10 cellular contexts compared by ENCODE assay signal in genomic region chr3:31106204-31106603, GRCh38.
DNase-seq lines count a peak whose midpoint lies in the region; ATAC-seq, FAIRE-seq and TF ChIP-seq lines count a peak whose summit lies in the region.
"Had no signal": no experiment of that assay in that cellular context is flagged by ENCODE, and none has a peak within 500 bp of the region (broad histone marks: within the 10 kb centered on the region; RNA-seq: fewer than 3 reads in every experiment).

No MANE protein-coding gene starts in this region.

- CTCF ChIA-PET in HepG2 (lab: Yijun Ruan, JAX; ENCODE audit: low intra/inter-chr PET ratio, low total read pairs), result no interaction called here
- CTCF ChIA-PET in RWPE1 (lab: Yijun Ruan, JAX), result no interaction called here

- TF ChIP-seq CTCF in HepG2 (CRISPR knock-in tag; IDR thresholded peaks at IDR 0.05), result peak; percentile 45
- no peak for TF ChIP-seq CTCF in right lobe of liver (IDR thresholded peaks at IDR 0.05)
- peak; percentile 32 for TF ChIP-seq CTCF in RWPE1 (conservative IDR thresholded peaks at IDR 0.05; ENCODE audit: low read depth)
- TF ChIP-seq CTCF in fibroblast of pulmonary artery (IDR thresholded peaks at IDR 0.05; ENCODE audit: low read length, missing control alignments), result no peak

- POLR2A ChIA-PET in HepG2 (lab: Yijun Ruan, JAX), result no interaction called here
- POLR2A ChIA-PET in RWPE1 (lab: Yijun Ruan, JAX; ENCODE audit: low non-redundant PET), result no interaction called here

- no peak overlapping the region for H3K4me3 ChIP-seq in HepG2 (replicated peaks in 1 of 3; ENCODE audit: insufficient read depth in 1 of 3, low read depth in 2 of 3, low read length in 3 of 3)
- H3K4me3 ChIP-seq in right lobe of liver, result no peak overlapping the region
- no peak overlapping the region for H3K4me3 ChIP-seq in fibroblast of pulmonary artery (replicated peaks; ENCODE audit: low read depth, low read length)
- H3K4me3 ChIP-seq: BLaER1 treated with 17β-estradiol and CSF1 and Interleukin-3, amounts not matched to agents 10 nM and 100 nM had no signal

- WGBS in HepG2 (ENCODE audit: low lambda C conversion rate), result 0% methylated on average over 2 of the region's 2 CpGs
- 80% methylated on average over 2 of the region's 2 CpGs for WGBS in right lobe of liver (ENCODE audit: insufficient coverage, low coverage, low lambda C conversion rate, missing lambda C conversion rate)

- no peaks in the 10 kb centered on the region for H3K36me3 ChIP-seq in HepG2 (replicated peaks in 1 of 2; ENCODE audit: control insufficient read depth in 1 of 2, insufficient read depth in 2 of 2, low read length in 2 of 2)
- no peaks in the 10 kb centered on the region for H3K36me3 ChIP-seq in right lobe of liver
- H3K36me3 ChIP-seq: BLaER1 treated with 17β-estradiol and CSF1 and Interleukin-3, amounts not matched to agents 10 nM and 100 nM had no signal

- H3K4me1 Mint-ChIP-seq in activated T-cell treated with anti-CD3 and anti-CD28 coated beads, Interleukin-2, amount 50 U/mL, for 4 hours (ENCODE audit: low read depth), result peaks cover 37% of the 10 kb centered on the region

- TF ChIP-seq RAD21 in HepG2 (CRISPR knock-in tag; IDR thresholded peaks at IDR 0.05), result no peak

- no peak for TF ChIP-seq EP300 in HepG2 (IDR thresholded peaks at IDR 0.05; ENCODE audit: low read depth in 2 of 2, low read length in 2 of 2)
- no peak for TF ChIP-seq EP300 in HepG2 (CRISPR knock-in tag; IDR thresholded peaks at IDR 0.05; ENCODE audit: borderline replicate concordance)

- no peaks in the 10 kb centered on the region for H3K4me1 ChIP-seq in HepG2 (ENCODE audit: insufficient read depth, low read length)
- H3K4me1 ChIP-seq in right lobe of liver, result no peaks in the 10 kb centered on the region

- BruUV-seq in HepG2 (replicated peaks; lab: Mats Ljungman, UMichigan), result no TSS peak

- H3K4me3 Mint-ChIP-seq in activated T-cell treated with anti-CD3 and anti-CD28 coated beads, Interleukin-2, amount 50 U/mL, for 4 hours, result no peak overlapping the region

- H3K9me3 Mint-ChIP-seq in activated T-cell treated with anti-CD3 and anti-CD28 coated beads, Interleukin-2, amount 50 U/mL, for 4 hours, result peaks cover 5% of the 10 kb centered on the region

- no peaks in the 10 kb centered on the region for H3K9me3 ChIP-seq in HepG2 (ENCODE audit: low read length)
- H3K9me3 ChIP-seq in right lobe of liver, result no peaks in the 10 kb centered on the region

- FAIRE-seq in HepG2 (lab: Jason Lieb, UNC), result no peak

- ATAC-seq in HepG2 (peak; percentile 44; the same call in 2 of the 3 replicates), right lobe of liver (no peak)
- ATAC-seq in activated T-cell treated with anti-CD3 and anti-CD28 coated beads, Interleukin-2, amount 50 U/mL, for 4 hours, result no peak

- no peak overlapping the region for H2AFZ ChIP-seq in HepG2 (ENCODE audit: low read length)

- H3K27ac ChIP-seq in HepG2 (ENCODE audit: extremely low read length, insufficient read depth, low read length), result no peak overlapping the region
- no peak overlapping the region for H3K27ac ChIP-seq in right lobe of liver
- H3K27ac ChIP-seq in RWPE1, result no peak overlapping the region

- DNase-seq in HepG2 (ENCODE audit: low spot score) (peak; percentile 3), right lobe of liver (no peak), RWPE1 (ENCODE audit: low spot score) (peak; percentile 70), fibroblast of pulmonary artery (ENCODE audit: low read depth) (peak; percentile 73), ureter (ENCODE audit: low spot score) (peak; percentile 46), hypothalamus (lab: John Stamatoyannopoulos, UW) (no peak)
- DNase-seq in activated T-cell treated with anti-CD3 and anti-CD28 coated beads, Interleukin-2, amount 50 U/mL, for 4 hours, result no peak
- no peak for DNase-seq in stimulated activated CD4-positive, alpha-beta T cell treated with anti-CD3 and anti-CD28 coated beads, Interleukin-4, amount 100 ng/mL, for 4 hours
- DNase-seq: occipital lobe had no signal

- H4K20me1 ChIP-seq in HepG2 (ENCODE audit: insufficient read depth, low read length), result no peaks in the 10 kb centered on the region
- H4K20me1 ChIP-seq: BLaER1 treated with 17β-estradiol and CSF1 and Interleukin-3, amounts not matched to agents 10 nM and 100 nM had no signal

- H3K27me3 ChIP-seq in HepG2 (ENCODE audit: control insufficient read depth in 1 of 2, insufficient read depth in 2 of 2, low read length in 2 of 2) (no peaks in the 10 kb centered on the region), right lobe of liver (no peaks in the 10 kb centered on the region)
- H3K27me3 ChIP-seq: BLaER1 treated with 17β-estradiol and CSF1 and Interleukin-3, amounts not matched to agents 10 nM and 100 nM had no signal

- H3K27me3 Mint-ChIP-seq in activated T-cell treated with anti-CD3 and anti-CD28 coated beads, Interleukin-2, amount 50 U/mL, for 4 hours (ENCODE audit: low read depth), result no peaks in the 10 kb centered on the region

- H3K4me2 ChIP-seq in HepG2 (ENCODE audit: low read depth, low read length), result no peak overlapping the region

- no peaks in the 10 kb centered on the region for H3K36me3 Mint-ChIP-seq in activated T-cell treated with anti-CD3 and anti-CD28 coated beads, Interleukin-2, amount 50 U/mL, for 4 hours (ENCODE audit: insufficient read depth)

- intact Hi-C loops in HepG2 (cut with micrococcal nuclease; ENCODE audit: unreplicated experiment) (no loop called here), right lobe of liver (cut with DNase I) (no loop called here)

- TF ChIP-seq POLR2A in HepG2 (IDR thresholded peaks at IDR 0.05; ENCODE audit: insufficient read depth in 1 of 2, low read depth in 2 of 2, low read length in 2 of 2), result no peak
- no peak for TF ChIP-seq POLR2A in right lobe of liver (IDR thresholded peaks at IDR 0.05)

- in situ Hi-C loops in HepG2 (cut with HindIII; ENCODE audit: extremely low pct_ligation_motif_present, low pct_unique_long_range_greater_than_20kb), result no loop called here

- no peak overlapping the region for H3K9ac ChIP-seq in HepG2 (ENCODE audit: insufficient read depth, low read depth, low read length)
- H3K9ac ChIP-seq: BLaER1 treated with 17β-estradiol and CSF1 and Interleukin-3, amounts not matched to agents 10 nM and 100 nM had no signal

- H3K79me2 ChIP-seq in HepG2 (ENCODE audit: insufficient read depth, low read length), result no peaks in the 10 kb centered on the region

TF ChIP-seq in HepG2, 621 proteins besides CTCF, POLR2A, EP300 and RAD21:
- TF ChIP-seq ZBTB3 (CRISPR knock-in tag; IDR thresholded peaks at IDR 0.05; ENCODE audit: borderline replicate concordance, low read depth) (no peak), AGO1 (IDR thresholded peaks at IDR 0.05; ENCODE audit: low read depth, low read length, poor library complexity, severe bottlenecking) (no peak), STAG1 (CRISPR knock-in tag; IDR thresholded peaks at IDR 0.05) (peak; percentile 41; the same call in 1 of the 2 replicates), ZNF207 (IDR thresholded peaks at IDR 0.05; ENCODE audit: borderline replicate concordance) (no peak)
TF ChIP-seq in HepG2: peak in this region for 1.

Comparison
In these comparisons a context has a peak if more than half of its experiments do, and no peak if none do; other contexts are left out.
1. DNase-seq: peak in HepG2 (single experiment), RWPE1 (single experiment), fibroblast of pulmonary artery (single experiment) and ureter (single experiment); none in right lobe of liver (0 of 3), activated T-cell treated with anti-CD3 and anti-CD28 coated beads, Interleukin-2, amount 50 U/mL, for 4 hours (single experiment), hypothalamus (0 of 51) and stimulated activated CD4-positive, alpha-beta T cell treated with anti-CD3 and anti-CD28 coated beads, Interleukin-4, amount 100 ng/mL, for 4 hours (0 of 2).
2. CTCF ChIP-seq: peak in HepG2 (single experiment) and RWPE1 (single experiment); none in right lobe of liver (0 of 4) and fibroblast of pulmonary artery (single experiment).